ENCODE assay signal across 15 cellular contexts in genomic region chr13:113453962-113454361, GRCh38. TPM values are rescaled to one million over a fixed set of nuclear protein-coding genes. Genes with fewer than 3 reads are reported as not detected.
A peak's percentile ranks its signal among the peaks of the same experiment; 100 is the strongest.
DNase-seq lines count a peak whose midpoint lies in the region; ATAC-seq and TF ChIP-seq lines count a peak whose summit lies in the region.
"Had no signal": no experiment of that assay in that cellular context is flagged by ENCODE, and none has a peak within 500 bp of the region (broad histone marks: within the 10 kb centered on the region; RNA-seq: fewer than 3 reads in every experiment).

No MANE protein-coding gene starts in this region.

- H3K9me3 Mint-ChIP-seq in immature natural killer cell = no peaks in the 10 kb centered on the region

- no peaks in the 10 kb centered on the region for H3K4me1 Mint-ChIP-seq in immature natural killer cell

- H3K27me3 Mint-ChIP-seq in immature natural killer cell (ENCODE audit: low read depth in 3 of 3) = no peaks in the 10 kb centered on the region

- CTCF ChIA-PET in SK-N-SH (lab: Yijun Ruan, JAX) = interaction anchor here (0.9 to 9.0 kb wide), 4 partner anchors 31 to 107 kb away, joined by 3 to 128 read pairs (median 4); no protein-coding TSS in a partner anchor

- no peak for TF ChIP-seq CTCF in SK-N-SH (IDR thresholded peaks at IDR 0.05)

- no peak overlapping the region for H3K4me2 ChIP-seq in SK-N-SH

- no peaks in the 10 kb centered on the region for H3K27me3 ChIP-seq in SK-N-SH (ENCODE audit: insufficient read depth)

- no peak for ATAC-seq in SK-N-SH treated with all-trans-retinoic acid at 6 μM for 48 hours

- no peaks in the 10 kb centered on the region for H3K79me2 ChIP-seq in SK-N-SH (ENCODE audit: insufficient read depth)

- H3K4me3 ChIP-seq in SK-N-SH (ENCODE audit: low read depth in 2 of 2, low read length in 1 of 2) (no peak overlapping the region), skeletal muscle cell (ENCODE audit: low read depth, low read length) (no peak overlapping the region)

- H4K20me1 ChIP-seq in SK-N-SH (ENCODE audit: insufficient read depth) = no peaks in the 10 kb centered on the region

- peak overlapping the region in 1 of 2 experiments; percentile 65; a peak in 2 of 4 replicates for H3K27ac ChIP-seq in SK-N-SH (ENCODE audit: low read depth in 2 of 2, low read length in 1 of 2)

- POLR2A ChIA-PET in SK-N-SH (lab: Yijun Ruan, JAX) = interaction anchor here (1.0 kb wide), 1 partner anchor 113 kb away, joined by 3 read pairs; no protein-coding TSS in a partner anchor

- TF ChIP-seq RAD21 in SK-N-SH (IDR thresholded peaks at IDR 0.05; ENCODE audit: low read length) = no peak

- no peak overlapping the region for H3K9ac ChIP-seq in SK-N-SH

- WGBS in SK-N-SH (ENCODE audit: low lambda C conversion rate) = 83% methylated on average over 11 of the region's 11 CpGs

- no peak overlapping the region for H3K27ac Mint-ChIP-seq in immature natural killer cell

- H3F3A ChIP-seq in SK-N-SH (replicated peaks; ENCODE audit: insufficient read depth) = no peaks in the 10 kb centered on the region

- H3K4me3 Mint-ChIP-seq in immature natural killer cell = no peak overlapping the region

- H3K36me3 ChIP-seq in SK-N-SH (replicated peaks in 1 of 2; ENCODE audit: control insufficient read depth in 1 of 2, insufficient read depth in 2 of 2, low read length in 1 of 2) = peaks cover 20 to 52% of the 10 kb centered on the region in 2 experiments

- H3K36me3 Mint-ChIP-seq in immature natural killer cell = peaks cover 9 to 22% (median 10%) of the 10 kb centered on the region in 3 donors

- H2AFZ ChIP-seq in SK-N-SH (ENCODE audit: low read depth) = no peak overlapping the region

- TF ChIP-seq EP300 in SK-N-SH (IDR thresholded peaks at IDR 0.05; ENCODE audit: borderline replicate concordance in 1 of 2, low read depth in 1 of 2, low read length in 1 of 2) = no peak

- H3K4me1 ChIP-seq in SK-N-SH (ENCODE audit: control insufficient read depth in 1 of 2, insufficient read depth in 2 of 2, low read depth in 1 of 2, low read length in 1 of 2) = peaks cover 0 to 25% of the 10 kb centered on the region in 2 experiments; a peak in 3 of 4 replicates

- DNase-seq in SK-N-SH (peak; percentile 58), NCI-H2107 treated with DMSO at 0.1 percent for 48 hours (lab: John Stamatoyannopoulos, UW; ENCODE audit: unreplicated experiment) (peak; percentile 64), fibroblast of the conjunctiva (ENCODE audit: low read depth) (peak; percentile 56), skeletal muscle cell (ENCODE audit: low read depth) (peak; percentile 19), iPS-NIHi11 (ENCODE audit: low spot score) (no peak), activated gamma-delta T cell treated with Interleukin-2 at 50 U/mL for 16 hours (no peak), immature natural killer cell (no peak)
- DNase-seq: effector memory CD4-positive, alpha-beta T cell; HCEC 1CT; KG1; NCI-H446; stimulated activated CD4-positive, alpha-beta T cell treated with anti-CD3 and anti-CD28 coated beads, Interleukin-2, amount 100 ng/mL, for 24 hours; stimulated activated CD8-positive, alpha-beta memory T cell treated with anti-CD3 and anti-CD28 coated beads, Interleukin-4, amount 100 ng/mL, for 48 hours; trophoblast cell had no signal

- H3K9me3 ChIP-seq in SK-N-SH = no peaks in the 10 kb centered on the region

- H3K9me2 ChIP-seq in SK-N-SH = no peaks in the 10 kb centered on the region

TF ChIP-seq in SK-N-SH, 30 proteins besides CTCF, POLR2A, EP300 and RAD21:
- TF ChIP-seq MEF2A (IDR thresholded peaks at IDR 0.05; ENCODE audit: borderline replicate concordance, low read depth) = no peak
TF ChIP-seq in SK-N-SH: peak in this region for 0.

TF ChIP-seq in SK-N-SH treated with all-trans-retinoic acid at 6 μM for 48 hours, 23 proteins besides CTCF, POLR2A, EP300 and RAD21:
- TF ChIP-seq SNAI2 (CRISPR knock-in tag; IDR thresholded peaks at IDR 0.05) = no peak
- no peak for TF ChIP-seq ARNTL (CRISPR knock-in tag; IDR thresholded peaks at IDR 0.05; ENCODE audit: borderline replicate concordance, low read depth)
- no peak for TF ChIP-seq TCF4 (CRISPR knock-in tag; IDR thresholded peaks at IDR 0.05; ENCODE audit: borderline replicate concordance)
- TF ChIP-seq PPARA (CRISPR knock-in tag; IDR thresholded peaks at IDR 0.05; ENCODE audit: borderline replicate concordance) = no peak
- no peak for TF ChIP-seq OSR1 (CRISPR knock-in tag; IDR thresholded peaks at IDR 0.05)
- no peak for TF ChIP-seq BACH2 (CRISPR knock-in tag; IDR thresholded peaks at IDR 0.05; ENCODE audit: borderline replicate concordance)
- TF ChIP-seq TOX (CRISPR knock-in tag; IDR thresholded peaks at IDR 0.05; ENCODE audit: borderline replicate concordance) = no peak
- TF ChIP-seq ZNF70 (CRISPR knock-in tag; IDR thresholded peaks at IDR 0.05) = no peak
- no peak for TF ChIP-seq TSHZ2 (CRISPR knock-in tag; IDR thresholded peaks at IDR 0.05)
- no peak for TF ChIP-seq ZNF8 (CRISPR knock-in tag; IDR thresholded peaks at IDR 0.05)
- TF ChIP-seq ESRRG (CRISPR knock-in tag; IDR thresholded peaks at IDR 0.05) = no peak
- TF ChIP-seq POU6F1 (CRISPR knock-in tag; IDR thresholded peaks at IDR 0.05; ENCODE audit: borderline replicate concordance, low read depth) = no peak
- no peak for TF ChIP-seq ZC3H10 (CRISPR knock-in tag; IDR thresholded peaks at IDR 0.05)

RNA-seq across cellular contexts. Expression of gene ADPRHL1, which starts 0.7 kb away (rescaled TPM):
- 1.0 and 1.2 TPM in 2 replicates for polyA plus RNA-seq in SK-N-SH (2012; rRNA removed)
- 0.64 and 0.81 TPM in 2 replicates for polyA plus RNA-seq in SK-N-SH (2012; cell fraction: cytosol; rRNA removed)
- 4.6 and 4.9 TPM in 2 replicates for polyA plus RNA-seq in SK-N-SH (2012; cell fraction: nucleus; rRNA removed)
- under 1 TPM in 2 of 3 donors, not detected in 1; 0.14 to 0.36 TPM for polyA plus RNA-seq in immature natural killer cell

RNA-seq across cellular contexts. Expression of gene DCUN1D2, which starts 36.5 kb away (rescaled TPM):
- polyA plus RNA-seq in SK-N-SH (2012; rRNA removed) (11.0 and 13.0 TPM in 2 replicates), immature natural killer cell (10 to 100 TPM in 1 of 3 donors, 1 to 10 TPM in 2; 7.4 to 23.0 (median 7.6) TPM)
- polyA plus RNA-seq in SK-N-SH (2012; cell fraction: cytosol; rRNA removed) = 7.2 and 7.4 TPM in 2 replicates
- 58.3 and 68.7 TPM in 2 replicates for polyA plus RNA-seq in SK-N-SH (2012; cell fraction: nucleus; rRNA removed)

Comparison
In these comparisons a context has a peak if more than half of its experiments do, and no peak if none do; other contexts are left out.
1. DNase-seq: peak in SK-N-SH (single experiment), NCI-H2107 treated with DMSO at 0.1 percent for 48 hours (single experiment), fibroblast of the conjunctiva (single experiment) and skeletal muscle cell (single experiment); none in iPS-NIHi11 (single experiment), activated gamma-delta T cell treated with Interleukin-2 at 50 U/mL for 16 hours (single experiment) and immature natural killer cell (0 of 3).